ENCODE assay signal across 9 cellular contexts in genomic region chr17:27247071-27247957, GRCh38. TPM values are rescaled to one million over a fixed set of nuclear protein-coding genes. Genes with fewer than 3 reads are reported as not detected.
DNase-seq lines count a peak whose midpoint lies in the region; TF ChIP-seq lines count a peak whose summit lies in the region.
"Had no signal": no experiment of that assay in that cellular context is flagged by ENCODE, and none has a peak within 500 bp of the region (broad histone marks: within the 10 kb centered on the region; RNA-seq: fewer than 3 reads in every experiment).

No MANE protein-coding gene starts in this region.

- peak; percentile 22 for DNase-seq in NCI-H146 (lab: John Stamatoyannopoulos, UW)
- DNase-seq in NCI-H146 treated with DMSO at 0.1 percent for 48 hours (lab: John Stamatoyannopoulos, UW; ENCODE audit: unreplicated experiment): no peak
- DNase-seq in breast epithelium (ENCODE audit: low spot score in 2 of 2): peak; percentile 85 to 91
- DNase-seq in left kidney (ENCODE audit: low read depth, low spot score): peak; percentile 17
- peak; percentile 37 to 75 for DNase-seq in uterus
- DNase-seq in activated CD4-positive, alpha-beta T cell treated with anti-CD3 and anti-CD28 coated beads, Interleukin-2, amount 50 U/mL, for 1 hour: no peak
- no peak for DNase-seq in effector CD8-positive, alpha-beta T cell (lab: John Stamatoyannopoulos, UW)
- DNase-seq in T-helper 2 cell treated with Interferon-gamma antibody and Interleukin-4, amounts not matched to agents 5 μg/mL and 100 μg/mL, for 36 hours (ENCODE audit: low spot score): no peak
- DNase-seq: activated CD4-positive, alpha-beta T cell treated with anti-CD3 and anti-CD28 coated beads for 48 hours had no signal

- TF ChIP-seq POLR2A in breast epithelium (IDR thresholded peaks at IDR 0.05) (no peak), uterus (IDR thresholded peaks at IDR 0.05) (no peak)

- intact Hi-C loops in breast epithelium (cut with DNase I; ENCODE audit: low total_unique reads): no loop called here
- intact Hi-C loops in uterus (cut with DNase I; ENCODE audit: low total_unique reads): loop anchor here (5.0 kb wide), 1 partner anchor 45 kb away; the partner anchor contains the start of gene WSB1

- H3K4me3 ChIP-seq in breast epithelium (peak overlapping the region in 1 of 3 donors; percentile 13), uterus (no peak overlapping the region)

- no peaks in the 10 kb centered on the region for H3K9me3 Mint-ChIP-seq in T-helper 2 cell treated with Interferon-gamma antibody and Interleukin-4, amounts not matched to agents 5 μg/mL and 100 μg/mL, for 36 hours

- peaks cover 34% of the 10 kb centered on the region for H3K27me3 Mint-ChIP-seq in T-helper 2 cell treated with Interferon-gamma antibody and Interleukin-4, amounts not matched to agents 5 μg/mL and 100 μg/mL, for 36 hours (ENCODE audit: low read depth)

- H3K4me3 Mint-ChIP-seq in T-helper 2 cell treated with Interferon-gamma antibody and Interleukin-4, amounts not matched to agents 5 μg/mL and 100 μg/mL, for 36 hours: no peak overlapping the region

- no peak overlapping the region for H3K27ac Mint-ChIP-seq in T-helper 2 cell treated with Interferon-gamma antibody and Interleukin-4, amounts not matched to agents 5 μg/mL and 100 μg/mL, for 36 hours

- TF ChIP-seq CTCF in breast epithelium (IDR thresholded peaks at IDR 0.05) (no peak), uterus (IDR thresholded peaks at IDR 0.05) (no peak)

- no peaks in the 10 kb centered on the region for H3K36me3 ChIP-seq in breast epithelium
- no peaks in the 10 kb centered on the region for H3K36me3 ChIP-seq in uterus

- H3K4me1 ChIP-seq in breast epithelium (peaks cover 3 to 28% of the 10 kb centered on the region in 2 donors), uterus (peaks cover 3 to 5% of the 10 kb centered on the region in 2 donors)

- H3K4me1 Mint-ChIP-seq in T-helper 2 cell treated with Interferon-gamma antibody and Interleukin-4, amounts not matched to agents 5 μg/mL and 100 μg/mL, for 36 hours (ENCODE audit: low read depth): peaks cover 9% of the 10 kb centered on the region

- H3K9me3 ChIP-seq in breast epithelium: no peaks in the 10 kb centered on the region
- H3K9me3 ChIP-seq in uterus: no peaks in the 10 kb centered on the region

- H3K27ac ChIP-seq in breast epithelium (peak overlapping the region; percentile 86 to 92), uterus (peak overlapping the region; percentile 84 to 91)

- no peaks in the 10 kb centered on the region for H3K36me3 Mint-ChIP-seq in T-helper 2 cell treated with Interferon-gamma antibody and Interleukin-4, amounts not matched to agents 5 μg/mL and 100 μg/mL, for 36 hours (ENCODE audit: low read depth)

- no peaks in the 10 kb centered on the region for H3K27me3 ChIP-seq in breast epithelium
- H3K27me3 ChIP-seq in uterus: no peaks in the 10 kb centered on the region

RNA-seq across cellular contexts. Expression of gene WSB1, which starts 46.6 kb away (rescaled TPM):
- total RNA-seq in breast epithelium: 100 to 1,000 TPM in 2 of 3 donors, 10 to 100 TPM in 1; 90.6 to 219 (median 160) TPM
- 100 to 1,000 TPM; 140 to 421 (median 354) TPM for total RNA-seq in uterus

Comparison
In these comparisons a context has a peak if more than half of its experiments do, and no peak if none do; other contexts are left out.
1. DNase-seq: peak in NCI-H146 (single experiment), breast epithelium (2 of 2), left kidney (single experiment) and uterus (2 of 2); none in NCI-H146 treated with DMSO at 0.1 percent for 48 hours (single experiment), activated CD4-positive, alpha-beta T cell treated with anti-CD3 and anti-CD28 coated beads, Interleukin-2, amount 50 U/mL, for 1 hour (single experiment), effector CD8-positive, alpha-beta T cell (single experiment) and T-helper 2 cell treated with Interferon-gamma antibody and Interleukin-4, amounts not matched to agents 5 μg/mL and 100 μg/mL, for 36 hours (single experiment).